23 cellular contexts compared by ENCODE assay signal in the genomic region with DNA sequence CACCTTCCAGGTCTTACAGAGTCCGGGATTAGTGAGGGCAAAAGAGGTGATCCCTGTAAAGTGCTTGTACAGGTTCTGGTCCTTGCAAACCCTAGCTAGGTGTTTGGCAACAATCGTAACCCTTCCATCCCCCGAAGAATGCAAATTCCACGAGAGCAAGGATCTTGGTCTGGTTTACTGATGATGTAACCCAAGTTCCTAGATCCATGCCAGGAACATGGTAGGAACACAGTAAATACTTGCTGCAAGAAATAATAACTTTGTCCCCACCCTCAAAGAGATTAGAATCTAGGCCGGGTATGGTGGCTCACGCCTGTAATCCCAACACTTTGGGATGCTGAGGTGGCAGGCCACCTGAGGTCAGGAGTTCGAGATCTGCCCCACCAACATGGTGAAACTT. TPM values are rescaled to one million over a fixed set of nuclear protein-coding genes. Genes with fewer than 3 reads are reported as not detected.
DNase-seq lines count a peak whose midpoint lies in the region; ATAC-seq, FAIRE-seq and TF ChIP-seq lines count a peak whose summit lies in the region.
"Had no signal": no experiment of that assay in that cellular context is flagged by ENCODE, and none has a peak within 500 bp of the region (broad histone marks: within the 10 kb centered on the region; RNA-seq: fewer than 3 reads in every experiment).

No MANE protein-coding gene starts in this region.

- intact Hi-C loops in HepG2 (cut with micrococcal nuclease; ENCODE audit: unreplicated experiment) (no loop called here), right lobe of liver (cut with DNase I) (no loop called here), spleen (cut with DNase I; ENCODE audit: low total_unique reads) (no loop called here)

- H3K9me3 Mint-ChIP-seq in T-cell: no peaks in the 10 kb centered on the region

- H3K27me3 ChIP-seq in HepG2 (ENCODE audit: control insufficient read depth in 1 of 2, insufficient read depth in 2 of 2, low read length in 2 of 2): peaks cover 3 to 17% of the 10 kb centered on the region in 2 experiments; a peak in 2 of 5 replicates
- no peaks in the 10 kb centered on the region for H3K27me3 ChIP-seq in right lobe of liver
- no peaks in the 10 kb centered on the region for H3K27me3 ChIP-seq in adipocyte (replicated peaks; ENCODE audit: control insufficient read depth, insufficient read depth, low read length)
- no peaks in the 10 kb centered on the region for H3K27me3 ChIP-seq in spleen (replicated peaks in 1 of 7)
- H3K27me3 ChIP-seq: BLaER1 treated with 17β-estradiol and CSF1 and Interleukin-3, amounts not matched to agents 10 nM and 100 nM had no signal

- H3K27me3 Mint-ChIP-seq in T-cell: no peaks in the 10 kb centered on the region

- in situ Hi-C loops in HepG2 (cut with HindIII; ENCODE audit: extremely low pct_ligation_motif_present, low pct_unique_long_range_greater_than_20kb): loop anchor here (10.0 kb wide), 1 partner anchor 171 kb away; no protein-coding TSS in a partner anchor

- no peaks in the 10 kb centered on the region for H3K4me1 ChIP-seq in HepG2 (ENCODE audit: insufficient read depth, low read length)
- H3K4me1 ChIP-seq in right lobe of liver: no peaks in the 10 kb centered on the region
- peaks cover 7% of the 10 kb centered on the region for H3K4me1 ChIP-seq in adipocyte (ENCODE audit: control insufficient read depth, insufficient read depth, low read length)
- no peaks in the 10 kb centered on the region for H3K4me1 ChIP-seq in spleen
- H3K4me1 ChIP-seq: BLaER1 treated with 17β-estradiol and CSF1 and Interleukin-3, amounts not matched to agents 10 nM and 100 nM had no signal

- 26% methylated on average over 7 of the region's 7 CpGs for WGBS in HepG2 (ENCODE audit: low lambda C conversion rate)
- WGBS in right lobe of liver (ENCODE audit: insufficient coverage, low coverage, low lambda C conversion rate, missing lambda C conversion rate): 73% methylated on average over 6 of the region's 7 CpGs
- WGBS in spleen, 5 donors: 79 to 95% (median 88%) methylated on average over 7 of the region's 7 CpGs

- no peak overlapping the region for H3K4me3 Mint-ChIP-seq in T-cell

- H3K9me3 ChIP-seq in HepG2 (ENCODE audit: low read length) (no peaks in the 10 kb centered on the region), right lobe of liver (no peaks in the 10 kb centered on the region), adipocyte (ENCODE audit: control insufficient read depth, low read length) (no peaks in the 10 kb centered on the region), spleen (no peaks in the 10 kb centered on the region)
- H3K9me3 ChIP-seq: BLaER1 treated with 17β-estradiol and CSF1 and Interleukin-3, amounts not matched to agents 10 nM and 100 nM; SK-N-SH had no signal

- no TSS peak for BruUV-seq in HepG2 (replicated peaks; lab: Mats Ljungman, UMichigan)

- TF ChIP-seq POLR2A in HepG2 (IDR thresholded peaks at IDR 0.05; ENCODE audit: insufficient read depth in 1 of 2, low read depth in 2 of 2, low read length in 2 of 2) (no peak), right lobe of liver (IDR thresholded peaks at IDR 0.05) (no peak), spleen (IDR thresholded peaks at IDR 0.05) (no peak)

- H3K9ac ChIP-seq in HepG2 (ENCODE audit: insufficient read depth, low read depth, low read length) (no peak overlapping the region), adipocyte (ENCODE audit: low read length) (no peak overlapping the region)
- H3K9ac ChIP-seq: BLaER1 treated with 17β-estradiol and CSF1 and Interleukin-3, amounts not matched to agents 10 nM and 100 nM; SK-N-SH had no signal

- CTCF ChIA-PET in HepG2 (lab: Yijun Ruan, JAX; ENCODE audit: low intra/inter-chr PET ratio, low total read pairs): no interaction called here
- CTCF ChIA-PET in T-cell (lab: Charles Lee): no interaction called here

- TF ChIP-seq RAD21 in HepG2 (CRISPR knock-in tag; IDR thresholded peaks at IDR 0.05): no peak

- TF ChIP-seq CTCF in HepG2 (CRISPR knock-in tag; IDR thresholded peaks at IDR 0.05) (no peak), right lobe of liver (IDR thresholded peaks at IDR 0.05) (no peak), spleen (IDR thresholded peaks at IDR 0.05 in 8 of 11, conservative IDR thresholded peaks at IDR 0.05 in 3 of 11) (no peak)

- no peak overlapping the region for H3K27ac Mint-ChIP-seq in T-cell

- ATAC-seq in HepG2 (no peak), right lobe of liver (no peak), HG03108 (IDR thresholded peaks at IDR 0.05; ENCODE audit: unreplicated experiment) (no peak), T-cell (replicated peaks in 1 of 4) (no peak)

- H3K36me3 ChIP-seq in HepG2 (replicated peaks in 1 of 2; ENCODE audit: control insufficient read depth in 1 of 2, insufficient read depth in 2 of 2, low read length in 2 of 2): no peaks in the 10 kb centered on the region
- H3K36me3 ChIP-seq in right lobe of liver: no peaks in the 10 kb centered on the region
- H3K36me3 ChIP-seq in adipocyte (ENCODE audit: control insufficient read depth, insufficient read depth, low read length, severe bottlenecking): no peaks in the 10 kb centered on the region
- H3K36me3 ChIP-seq in spleen: no peaks in the 10 kb centered on the region
- H3K36me3 ChIP-seq: BLaER1 treated with 17β-estradiol and CSF1 and Interleukin-3, amounts not matched to agents 10 nM and 100 nM had no signal

- H2AFZ ChIP-seq in HepG2 (ENCODE audit: low read length): no peak overlapping the region

- no peak for FAIRE-seq in HepG2 (lab: Jason Lieb, UNC)
- FAIRE-seq: GM12891, GM18507, H1 had no signal

- H4K20me1 ChIP-seq in HepG2 (ENCODE audit: insufficient read depth, low read length): no peaks in the 10 kb centered on the region
- H4K20me1 ChIP-seq: BLaER1 treated with 17β-estradiol and CSF1 and Interleukin-3, amounts not matched to agents 10 nM and 100 nM had no signal

- TF ChIP-seq EP300 in HepG2 (IDR thresholded peaks at IDR 0.05; ENCODE audit: low read depth in 2 of 2, low read length in 2 of 2) (no peak), HepG2 (CRISPR knock-in tag; IDR thresholded peaks at IDR 0.05; ENCODE audit: borderline replicate concordance) (no peak)

- peaks cover 0 to 5% (median 1%) of the 10 kb centered on the region in 3 donors for H3K4me1 Mint-ChIP-seq in T-cell

- no peaks in the 10 kb centered on the region for H3K79me2 ChIP-seq in HepG2 (ENCODE audit: insufficient read depth, low read length)

- no peak overlapping the region for H3K27ac ChIP-seq in HepG2 (ENCODE audit: extremely low read length, insufficient read depth, low read length)
- no peak overlapping the region for H3K27ac ChIP-seq in right lobe of liver
- H3K27ac ChIP-seq in spleen: no peak overlapping the region
- H3K27ac ChIP-seq: BLaER1 treated with 17β-estradiol and CSF1 and Interleukin-3, amounts not matched to agents 10 nM and 100 nM had no signal

- no peak overlapping the region for H3K4me2 ChIP-seq in HepG2 (ENCODE audit: low read depth, low read length)
- H3K4me2 ChIP-seq: BLaER1 treated with 17β-estradiol and CSF1 and Interleukin-3, amounts not matched to agents 10 nM and 100 nM; SK-N-SH had no signal

- DNase-seq in HepG2 (ENCODE audit: low spot score) (no peak), right lobe of liver (no peak), adipocyte (ENCODE audit: low read depth) (peak; percentile 4), iris pigment epithelial cell (ENCODE audit: low read depth) (peak; percentile 36), spleen (peak; percentile 24), T-cell (no peak), NCI-H1105 (lab: John Stamatoyannopoulos, UW) (no peak)
- DNase-seq: 8988T; DMS79 treated with DMSO at 0.1 percent for 48 hours; GDM1; Kasumi-1; NCI-H1105 treated with DMSO at 0.1 percent for 48 hours; NCI-H187 treated with DMSO at 0.1 percent for 48 hours; NK-92 treated with Interleukin-12 subunit alpha and Interleukin-12 subunit beta, amount 100 ng/mL, for 24 hours; Right ventricle myocardium superior; SK-N-SH had no signal

- H3K4me3 ChIP-seq in HepG2 (replicated peaks in 1 of 3; ENCODE audit: insufficient read depth in 1 of 3, low read depth in 2 of 3, low read length in 3 of 3) (no peak overlapping the region), right lobe of liver (no peak overlapping the region), adipocyte (ENCODE audit: low read length) (no peak overlapping the region), spleen (no peak overlapping the region)
- H3K4me3 ChIP-seq: BLaER1 treated with 17β-estradiol and CSF1 and Interleukin-3, amounts not matched to agents 10 nM and 100 nM had no signal

- no peaks in the 10 kb centered on the region for H3K36me3 Mint-ChIP-seq in T-cell

- POLR2A ChIA-PET in HepG2 (lab: Yijun Ruan, JAX) (no interaction called here), T-cell (lab: Charles Lee) (no interaction called here)

RNA-seq across cellular contexts. Expression of gene NEU2, which starts 6.8 kb away (rescaled TPM):
- total RNA-seq in HepG2 (2016; rRNA removed; fragmentation: Illumina TruSeq; extraction: Trizol): not detected in 2 replicates
- not detected in 2 replicates for total RNA-seq in HepG2 (2016; cell fraction: cytosol; rRNA removed; fragmentation: Illumina TruSeq; extraction: Trizol; ENCODE audit: low read depth)
- total RNA-seq in HepG2 (2016; cell fraction: insoluble cytoplasmic fraction; rRNA removed; fragmentation: Illumina TruSeq; extraction: Trizol): not detected in 2 replicates
- not detected in 2 replicates for total RNA-seq in HepG2 (2016; cell fraction: membrane; rRNA removed; fragmentation: Illumina TruSeq; extraction: Trizol)
- not detected in 2 replicates for total RNA-seq in HepG2 (2016; cell fraction: nucleus; rRNA removed; fragmentation: Illumina TruSeq; extraction: Trizol)
- polyA plus RNA-seq in HepG2 (2011; rRNA removed): not detected in 2 replicates
- not detected in 2 replicates for polyA plus RNA-seq in HepG2 (2011; cell fraction: cytosol; rRNA removed)
- polyA plus RNA-seq in HepG2 (2011; cell fraction: nucleus; rRNA removed): not detected in 2 replicates
- not detected in 2 replicates for polyA plus RNA-seq in HepG2 (2012)
- not detected in 2 replicates for polyA plus RNA-seq in HepG2 (2016; cell fraction: cytosol; fragmentation: Illumina TruSeq; extraction: Trizol; ENCODE audit: low read depth)
- polyA plus RNA-seq in HepG2 (2016; cell fraction: insoluble cytoplasmic fraction; fragmentation: Illumina TruSeq; extraction: Trizol; ENCODE audit: low read depth): not detected in 2 replicates
- not detected in 2 replicates for polyA plus RNA-seq in HepG2 (2016; cell fraction: membrane; fragmentation: Illumina TruSeq; extraction: Trizol; ENCODE audit: low read depth)
- not detected in 2 replicates for polyA plus RNA-seq in HepG2 (2016; cell fraction: nucleus; fragmentation: Illumina TruSeq; extraction: Trizol; ENCODE audit: insufficient read depth, low read depth)
- polyA minus RNA-seq in HepG2 (2011; rRNA and poly(A)+ RNA removed; ENCODE audit: low replicate concordance): not detected in 2 replicates
- polyA minus RNA-seq in HepG2 (2011; cell fraction: cytosol; rRNA and poly(A)+ RNA removed): not detected in 2 replicates
- not detected in 2 replicates for polyA minus RNA-seq in HepG2 (2011; cell fraction: nucleus; rRNA and poly(A)+ RNA removed)
- total RNA-seq in right lobe of liver: not detected
- total RNA-seq in spleen: not detected
- polyA plus RNA-seq in spleen: not detected
- total RNA-seq in T-cell: not detected
- total RNA-seq: H1, HT-29, IMR-90, Right ventricle myocardium superior had no signal
- polyA plus RNA-seq: IMR-90, SK-N-SH had no signal

RNA-seq across cellular contexts. Expression of gene NGEF, which starts 12.7 kb away (rescaled TPM):
- total RNA-seq in HepG2 (2016; rRNA removed; fragmentation: Illumina TruSeq; extraction: Trizol) (11.8 and 14.4 TPM in 2 replicates), right lobe of liver (10 to 100 TPM; 16.4 to 20.9 (median 20.2) TPM), spleen (under 1 TPM in 3 of 7 donors, not detected in 4; 0.23 to 0.79 (median 0.43) TPM), T-cell (under 1 TPM in 2 of 5 donors, not detected in 3; 0.09 to 0.19 TPM)
- total RNA-seq in HepG2 (2016; cell fraction: cytosol; rRNA removed; fragmentation: Illumina TruSeq; extraction: Trizol; ENCODE audit: low read depth): 3.2 and 3.9 TPM in 2 replicates
- total RNA-seq in HepG2 (2016; cell fraction: insoluble cytoplasmic fraction; rRNA removed; fragmentation: Illumina TruSeq; extraction: Trizol): 10.9 and 16.2 TPM in 2 replicates
- 5.7 and 5.8 TPM in 2 replicates for total RNA-seq in HepG2 (2016; cell fraction: membrane; rRNA removed; fragmentation: Illumina TruSeq; extraction: Trizol)
- total RNA-seq in HepG2 (2016; cell fraction: nucleus; rRNA removed; fragmentation: Illumina TruSeq; extraction: Trizol): 16.5 and 17.9 TPM in 2 replicates
- polyA plus RNA-seq in HepG2 (2011; rRNA removed) (36.9 and 40.7 TPM in 2 replicates), spleen (under 1 TPM in 2 of 3 donors, not detected in 1; 0.26 to 0.45 TPM)
- 12.8 and 15.9 TPM in 2 replicates for polyA plus RNA-seq in HepG2 (2011; cell fraction: cytosol; rRNA removed)
- polyA plus RNA-seq in HepG2 (2011; cell fraction: nucleus; rRNA removed): 96.4 and 108 TPM in 2 replicates
- polyA plus RNA-seq in HepG2 (2012): 22.1 and 22.9 TPM in 2 replicates
- polyA plus RNA-seq in HepG2 (2016; cell fraction: cytosol; fragmentation: Illumina TruSeq; extraction: Trizol; ENCODE audit: low read depth): 1.4 TPM in 2 replicates
- 9.8 and 12.7 TPM in 2 replicates for polyA plus RNA-seq in HepG2 (2016; cell fraction: insoluble cytoplasmic fraction; fragmentation: Illumina TruSeq; extraction: Trizol; ENCODE audit: low read depth)
- 2.8 and 3.2 TPM in 2 replicates for polyA plus RNA-seq in HepG2 (2016; cell fraction: membrane; fragmentation: Illumina TruSeq; extraction: Trizol; ENCODE audit: low read depth)
- 29.2 and 34.3 TPM in 2 replicates for polyA plus RNA-seq in HepG2 (2016; cell fraction: nucleus; fragmentation: Illumina TruSeq; extraction: Trizol; ENCODE audit: insufficient read depth, low read depth)
- polyA minus RNA-seq in HepG2 (2011; rRNA and poly(A)+ RNA removed; ENCODE audit: low replicate concordance): 0.44 and 113 TPM in 2 replicates
- polyA minus RNA-seq in HepG2 (2011; cell fraction: cytosol; rRNA and poly(A)+ RNA removed): 17.7 and 20.2 TPM in 2 replicates
- polyA minus RNA-seq in HepG2 (2011; cell fraction: nucleus; rRNA and poly(A)+ RNA removed): 26.9 and 31.6 TPM in 2 replicates
- total RNA-seq: Right ventricle myocardium superior had no signal

RNA-seq across cellular contexts. Expression of gene INPP5D, which starts 34.4 kb away (rescaled TPM):
- 17.7 and 18.0 TPM in 2 replicates for total RNA-seq in HepG2 (2016; rRNA removed; fragmentation: Illumina TruSeq; extraction: Trizol)
- total RNA-seq in HepG2 (2016; cell fraction: cytosol; rRNA removed; fragmentation: Illumina TruSeq; extraction: Trizol; ENCODE audit: low read depth): 4.6 and 5.5 TPM in 2 replicates
- total RNA-seq in HepG2 (2016; cell fraction: insoluble cytoplasmic fraction; rRNA removed; fragmentation: Illumina TruSeq; extraction: Trizol): 15.5 and 19.4 TPM in 2 replicates
- 12.4 TPM in 2 replicates for total RNA-seq in HepG2 (2016; cell fraction: membrane; rRNA removed; fragmentation: Illumina TruSeq; extraction: Trizol)
- total RNA-seq in HepG2 (2016; cell fraction: nucleus; rRNA removed; fragmentation: Illumina TruSeq; extraction: Trizol): 15.5 and 17.7 TPM in 2 replicates
- polyA plus RNA-seq in HepG2 (2011; rRNA removed): 16.1 and 16.7 TPM in 2 replicates
- polyA plus RNA-seq in HepG2 (2011; cell fraction: cytosol; rRNA removed): 7.7 and 8.6 TPM in 2 replicates
- polyA plus RNA-seq in HepG2 (2011; cell fraction: nucleus; rRNA removed): 55.2 and 72.1 TPM in 2 replicates
- polyA plus RNA-seq in HepG2 (2012): 36.4 and 42.1 TPM in 2 replicates
- polyA plus RNA-seq in HepG2 (2016; cell fraction: cytosol; fragmentation: Illumina TruSeq; extraction: Trizol; ENCODE audit: low read depth): 2.5 and 2.6 TPM in 2 replicates
- 16.3 and 21.7 TPM in 2 replicates for polyA plus RNA-seq in HepG2 (2016; cell fraction: insoluble cytoplasmic fraction; fragmentation: Illumina TruSeq; extraction: Trizol; ENCODE audit: low read depth)
- 8.3 and 8.6 TPM in 2 replicates for polyA plus RNA-seq in HepG2 (2016; cell fraction: membrane; fragmentation: Illumina TruSeq; extraction: Trizol; ENCODE audit: low read depth)
- 28.7 and 30.7 TPM in 2 replicates for polyA plus RNA-seq in HepG2 (2016; cell fraction: nucleus; fragmentation: Illumina TruSeq; extraction: Trizol; ENCODE audit: insufficient read depth, low read depth)
- polyA minus RNA-seq in HepG2 (2011; rRNA and poly(A)+ RNA removed; ENCODE audit: low replicate concordance): 0.09 and 29.9 TPM in 2 replicates
- polyA minus RNA-seq in HepG2 (2011; cell fraction: cytosol; rRNA and poly(A)+ RNA removed): 15.4 and 25.3 TPM in 2 replicates
- 36.4 and 40.5 TPM in 2 replicates for polyA minus RNA-seq in HepG2 (2011; cell fraction: nucleus; rRNA and poly(A)+ RNA removed)
- 1 to 10 TPM; 3.5 to 8.1 (median 5.5) TPM for total RNA-seq in right lobe of liver
- 100 to 1,000 TPM; 172 to 246 (median 186) TPM for total RNA-seq in spleen
- 10 to 100 TPM; 71.1 to 97.8 (median 97.4) TPM for polyA plus RNA-seq in spleen
- 100 to 1,000 TPM; 108 to 216 (median 135) TPM for total RNA-seq in T-cell

Comparison
In these comparisons a context has a peak if more than half of its experiments do, and no peak if none do; other contexts are left out.
1. DNase-seq: peak in adipocyte (single experiment), iris pigment epithelial cell (single experiment) and spleen (single experiment); none in HepG2 (single experiment), right lobe of liver (0 of 3), T-cell (0 of 34) and NCI-H1105 (single experiment).